Comparison of ENCODE assay signal across 1 cellular context in genomic region chr9:91212592-91213243, GRCh38.
TF ChIP-seq lines count a peak whose summit lies in the region.

No MANE protein-coding gene starts in this region.

TF ChIP-seq in liver, 16 proteins besides CTCF, POLR2A, EP300 and RAD21 (continued from another document):
- no peak for TF ChIP-seq YY1 (IDR thresholded peaks at IDR 0.05)
TF ChIP-seq in liver: peak in this region for 0.
